1 cellular context compared by ENCODE assay signal in the genomic region with DNA sequence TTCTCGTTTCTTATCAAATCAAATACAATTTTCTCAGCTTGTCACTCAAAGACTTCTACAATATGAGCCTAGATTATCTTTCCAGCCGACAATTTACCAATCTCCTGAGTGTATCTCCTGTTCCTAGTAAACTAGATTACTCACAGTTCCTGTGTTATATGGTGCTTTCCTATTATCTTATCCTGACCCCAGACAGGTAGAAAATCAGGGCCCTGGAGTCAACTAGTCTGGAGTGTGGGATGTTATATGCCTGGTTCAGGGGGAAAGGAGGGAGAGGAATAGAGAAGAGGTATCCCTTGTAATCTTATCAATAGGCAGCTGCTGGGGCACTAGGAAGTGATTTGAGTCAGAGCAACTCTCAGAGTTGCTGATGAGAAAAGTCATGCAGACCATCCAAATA.
TF ChIP-seq lines count a peak whose summit lies in the region.

No MANE protein-coding gene starts in this region.

TF ChIP-seq in H1, 55 proteins besides CTCF, POLR2A, EP300 and RAD21:
- no peak for TF ChIP-seq RXRA (IDR thresholded peaks at IDR 0.05; ENCODE audit: insufficient read depth, low read depth, low read length)
- no peak for TF ChIP-seq KDM5A (IDR thresholded peaks at IDR 0.05; ENCODE audit: low read length)
TF ChIP-seq in H1: peak in this region for 0.
